In genomic region chr4:94126669-94127068, GRCh38 we compare ENCODE assay signal across 9 cellular contexts.
DNase-seq lines count a peak whose midpoint lies in the region; TF ChIP-seq lines count a peak whose summit lies in the region.
"Had no signal": no experiment of that assay in that cellular context is flagged by ENCODE, and none has a peak within 500 bp of the region (broad histone marks: within the 10 kb centered on the region; RNA-seq: fewer than 3 reads in every experiment).

No MANE protein-coding gene starts in this region.

- intact Hi-C loops in mammary epithelial cell (cut with micrococcal nuclease): loop anchor here (1.0 kb wide), 2 partner anchors 229 to 335 kb away; no protein-coding TSS in a partner anchor
- intact Hi-C loops in activated naive CD4-positive, alpha-beta T cell treated with anti-CD3 and anti-CD28 coated beads for 36 hours (cut with micrococcal nuclease): loop anchor here (1.0 to 5.0 kb wide), 2 partner anchors 229 to 335 kb away; no protein-coding TSS in a partner anchor

- H2AFZ ChIP-seq in GM23248 (no peak overlapping the region), mammary epithelial cell (ENCODE audit: low read depth, low read length) (no peak overlapping the region)

- H3K4me1 ChIP-seq in GM23248 (ENCODE audit: insufficient read depth) (no peaks in the 10 kb centered on the region), mammary epithelial cell (ENCODE audit: insufficient read depth, low read length) (no peaks in the 10 kb centered on the region)

- H3K9me3 Mint-ChIP-seq in osteocyte (ENCODE audit: unreplicated experiment): no peaks in the 10 kb centered on the region
- H3K9me3 Mint-ChIP-seq in activated naive CD4-positive, alpha-beta T cell treated with anti-CD3 and anti-CD28 coated beads for 36 hours: no peaks in the 10 kb centered on the region
- H3K9me3 Mint-ChIP-seq: nephron progenitor cell had no signal

- H3K27ac Mint-ChIP-seq in osteocyte (ENCODE audit: unreplicated experiment): no peak overlapping the region
- no peak overlapping the region for H3K27ac Mint-ChIP-seq in activated naive CD4-positive, alpha-beta T cell treated with anti-CD3 and anti-CD28 coated beads for 36 hours
- H3K27ac Mint-ChIP-seq: nephron progenitor cell had no signal

- H3K27me3 Mint-ChIP-seq in osteocyte (ENCODE audit: unreplicated experiment): peaks cover 31% of the 10 kb centered on the region
- H3K27me3 Mint-ChIP-seq in activated naive CD4-positive, alpha-beta T cell treated with anti-CD3 and anti-CD28 coated beads for 36 hours (ENCODE audit: low read depth): peaks cover 5% of the 10 kb centered on the region

- H3K4me3 Mint-ChIP-seq in osteocyte (ENCODE audit: unreplicated experiment): no peak overlapping the region
- no peak overlapping the region for H3K4me3 Mint-ChIP-seq in activated naive CD4-positive, alpha-beta T cell treated with anti-CD3 and anti-CD28 coated beads for 36 hours
- H3K4me3 Mint-ChIP-seq: nephron progenitor cell had no signal

- H3K4me3 ChIP-seq in GM23248: no peak overlapping the region
- no peak overlapping the region for H3K4me3 ChIP-seq in mammary epithelial cell (replicated peaks in 1 of 3; ENCODE audit: insufficient read depth in 1 of 3, low read depth in 2 of 3, low read length in 3 of 3)

- BruUV-seq in mammary epithelial cell (replicated peaks; lab: Mats Ljungman, UMichigan): no TSS peak

- H4K20me1 ChIP-seq in GM23248 (ENCODE audit: insufficient read depth) (no peaks in the 10 kb centered on the region), mammary epithelial cell (ENCODE audit: insufficient read depth, low read length) (no peaks in the 10 kb centered on the region)

- H3K9me3 ChIP-seq in GM23248 (ENCODE audit: low read depth): no peaks in the 10 kb centered on the region
- H3K9me3 ChIP-seq in mammary epithelial cell (replicated peaks; ENCODE audit: insufficient read depth, low read length): no peaks in the 10 kb centered on the region

- H3K36me3 ChIP-seq in GM23248 (ENCODE audit: low read depth) (no peaks in the 10 kb centered on the region), mammary epithelial cell (ENCODE audit: insufficient read depth, low read length) (no peaks in the 10 kb centered on the region)

- DNase-seq in GM23248 (peak; percentile 2), NCI-H526 treated with DMSO at 0.1 percent for 48 hours (lab: John Stamatoyannopoulos, UW) (peak; percentile 17), mammary epithelial cell (no peak), osteocyte (ENCODE audit: extremely low spot score, unreplicated experiment) (no peak), cortex of kidney (lab: John Stamatoyannopoulos, UW) (no peak)
- DNase-seq in activated naive CD4-positive, alpha-beta T cell treated with anti-CD3 and anti-CD28 coated beads for 36 hours: no peak
- no peak for DNase-seq in activated effector memory CD4-positive, alpha-beta T cell treated with Interleukin-2 at 50 U/mL for 16 hours
- DNase-seq: nephron progenitor cell, T-helper 9 cell had no signal

- H3F3A ChIP-seq in GM23248 (ENCODE audit: insufficient read depth): no peaks in the 10 kb centered on the region

- no peaks in the 10 kb centered on the region for H3K9me2 ChIP-seq in GM23248 (ENCODE audit: insufficient read depth)

- dilution Hi-C loops in mammary epithelial cell (cut with HindIII; ENCODE audit: low sequenced_read_pairs): no loop called here

- H3K4me2 ChIP-seq in GM23248 (ENCODE audit: unreplicated experiment) (no peak overlapping the region), mammary epithelial cell (ENCODE audit: insufficient read depth, low read depth, low read length) (no peak overlapping the region)

- no peaks in the 10 kb centered on the region for H3K79me2 ChIP-seq in GM23248 (ENCODE audit: insufficient read depth)
- no peaks in the 10 kb centered on the region for H3K79me2 ChIP-seq in mammary epithelial cell (ENCODE audit: insufficient read depth, low read length)

- peaks cover 9% of the 10 kb centered on the region for H3K27me3 ChIP-seq in GM23248 (replicated peaks; ENCODE audit: insufficient read depth)
- no peaks in the 10 kb centered on the region for H3K27me3 ChIP-seq in mammary epithelial cell (ENCODE audit: insufficient read depth, low read length)

- H3K9ac ChIP-seq in GM23248: no peak overlapping the region
- no peak overlapping the region for H3K9ac ChIP-seq in mammary epithelial cell (ENCODE audit: insufficient read depth, low read length)

- H3K36me3 Mint-ChIP-seq in osteocyte (ENCODE audit: unreplicated experiment): no peaks in the 10 kb centered on the region
- no peaks in the 10 kb centered on the region for H3K36me3 Mint-ChIP-seq in activated naive CD4-positive, alpha-beta T cell treated with anti-CD3 and anti-CD28 coated beads for 36 hours (ENCODE audit: low read depth)

- H3K27ac ChIP-seq in GM23248 (no peak overlapping the region), mammary epithelial cell (ENCODE audit: insufficient read depth, low read depth, low read length) (no peak overlapping the region)

- 6 to 7% methylated on average over 4 of the region's 4 CpGs for WGBS in GM23248 (ENCODE audit: low coverage in 1 of 2, low lambda C conversion rate in 2 of 2, missing lambda C conversion rate in 2 of 2), 2 experiments
- WGBS in mammary epithelial cell (ENCODE audit: low coverage, missing lambda C conversion rate): 34% methylated on average over 4 of the region's 4 CpGs

- in situ Hi-C loops in GM23248 (cut with MboI): no loop called here
- in situ Hi-C loops in mammary epithelial cell (cut with MboI; ENCODE audit: low sequenced_read_pairs in 2 of 2): loop anchor here in 1 of 2 donors (10.0 kb wide), 1 partner anchor 332 kb away; no protein-coding TSS in a partner anchor

- TF ChIP-seq CTCF in mammary epithelial cell (conservative IDR thresholded peaks at IDR 0.05 in 1 of 2, IDR thresholded peaks at IDR 0.05 in 1 of 2; ENCODE audit: extremely low read depth in 1 of 2, insufficient read depth in 1 of 2, low read depth in 1 of 2, low read length in 2 of 2) (peak; percentile 24 to 37), osteocyte (IDR thresholded peaks at IDR 0.05) (peak; percentile 63)

- CTCF ChIA-PET in mammary epithelial cell (lab: Charles Lee; ENCODE audit: low non-redundant PET): no interaction called here
- CTCF ChIA-PET in activated naive CD4-positive, alpha-beta T cell treated with anti-CD3 and anti-CD28 coated beads for 36 hours (lab: Charles Lee): interaction anchor here (0.6 to 1.4 kb wide), 2 partner anchors 221 to 284 kb away, joined by 3 read pairs; no protein-coding TSS in a partner anchor

- no peaks in the 10 kb centered on the region for H3K4me1 Mint-ChIP-seq in osteocyte (ENCODE audit: unreplicated experiment)
- H3K4me1 Mint-ChIP-seq in activated naive CD4-positive, alpha-beta T cell treated with anti-CD3 and anti-CD28 coated beads for 36 hours (ENCODE audit: low read depth): no peaks in the 10 kb centered on the region
- H3K4me1 Mint-ChIP-seq: nephron progenitor cell had no signal

Comparison
In these comparisons a context has a peak if more than half of its experiments do, and no peak if none do; other contexts are left out.
1. DNase-seq: peak in GM23248 (single experiment) and NCI-H526 treated with DMSO at 0.1 percent for 48 hours (single experiment); none in mammary epithelial cell (single experiment), osteocyte (single experiment), cortex of kidney (single experiment), activated naive CD4-positive, alpha-beta T cell treated with anti-CD3 and anti-CD28 coated beads for 36 hours (single experiment) and activated effector memory CD4-positive, alpha-beta T cell treated with Interleukin-2 at 50 U/mL for 16 hours (single experiment).